Comparison of ENCODE assay signal across 8 cellular contexts in the genomic region with DNA sequence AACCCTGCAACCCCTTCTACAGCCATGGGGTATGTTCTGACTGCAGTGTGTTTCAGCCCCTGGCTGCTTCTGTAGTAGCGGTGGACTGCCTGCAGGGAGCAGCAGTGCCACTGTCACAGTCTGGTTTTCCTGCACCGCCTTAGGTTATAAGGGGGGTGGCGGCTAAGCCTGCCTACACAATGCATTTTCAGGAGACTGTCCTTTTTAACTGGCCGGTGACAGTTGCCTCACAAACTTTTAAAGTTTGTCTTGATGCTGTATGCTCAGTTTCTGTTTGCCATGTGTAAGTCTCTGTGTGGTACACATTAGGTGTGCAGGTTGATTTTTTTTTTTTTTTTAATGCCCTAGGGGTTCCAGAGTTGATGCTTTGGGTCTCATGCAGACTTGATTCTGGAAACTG. TPM values are rescaled to one million over a fixed set of nuclear protein-coding genes. Genes with fewer than 3 reads are reported as not detected.
DNase-seq lines count a peak whose midpoint lies in the region; ATAC-seq and TF ChIP-seq lines count a peak whose summit lies in the region.

No MANE protein-coding gene starts in this region.

- DNase-seq in GM10248 (ENCODE audit: extremely low spot score) (peak; percentile 82), NCI-H524 treated with DMSO at 0.1 percent for 48 hours (lab: John Stamatoyannopoulos, UW) (peak; percentile 43), ecto neural progenitor cell (ENCODE audit: low spot score) (peak; percentile 86), medulla oblongata (ENCODE audit: extremely low spot score) (peak; percentile 73)
- DNase-seq in activated CD4-positive, alpha-beta memory T cell treated with anti-CD3 and anti-CD28 coated beads, Interleukin-2, amount 10 ng/mL, durations not matched to agents 7 days and 5 days, result peak; percentile 82
- peak; percentile 30 for DNase-seq in stimulated activated CD8-positive, alpha-beta memory T cell treated with anti-CD3 and anti-CD28 coated beads, Interleukin-15, amount 100 ng/mL, for 24 hours (ENCODE audit: low read depth)

- no peak overlapping the region for H3K4me3 Mint-ChIP-seq in activated CD4-positive, alpha-beta memory T cell treated with anti-CD3 and anti-CD28 coated beads, Interleukin-2, amount 10 ng/mL, durations not matched to agents 7 days and 5 days

- ATAC-seq in HG02610 (IDR thresholded peaks at IDR 0.05; ENCODE audit: unreplicated experiment) (peak; percentile 70), GM21360 (IDR thresholded peaks at IDR 0.05; ENCODE audit: unreplicated experiment) (no peak)

- TF ChIP-seq CTCF in GM10248 (IDR thresholded peaks at IDR 0.05; ENCODE audit: control extremely low read depth, extremely low read depth, low read depth, missing control alignments), result peak; percentile 99

- no peaks in the 10 kb centered on the region for H3K27me3 Mint-ChIP-seq in activated CD4-positive, alpha-beta memory T cell treated with anti-CD3 and anti-CD28 coated beads, Interleukin-2, amount 10 ng/mL, durations not matched to agents 7 days and 5 days

- H3K9me3 Mint-ChIP-seq in activated CD4-positive, alpha-beta memory T cell treated with anti-CD3 and anti-CD28 coated beads, Interleukin-2, amount 10 ng/mL, durations not matched to agents 7 days and 5 days, result no peaks in the 10 kb centered on the region

- peaks cover 5% of the 10 kb centered on the region for H3K4me1 Mint-ChIP-seq in activated CD4-positive, alpha-beta memory T cell treated with anti-CD3 and anti-CD28 coated beads, Interleukin-2, amount 10 ng/mL, durations not matched to agents 7 days and 5 days

- no peak overlapping the region for H3K27ac Mint-ChIP-seq in activated CD4-positive, alpha-beta memory T cell treated with anti-CD3 and anti-CD28 coated beads, Interleukin-2, amount 10 ng/mL, durations not matched to agents 7 days and 5 days

- POLR2A ChIA-PET in GM10248 (lab: Yijun Ruan, JAX), result no interaction called here
- POLR2A ChIA-PET in activated CD4-positive, alpha-beta memory T cell treated with anti-CD3 and anti-CD28 coated beads, Interleukin-2, amount 10 ng/mL, durations not matched to agents 7 days and 5 days (lab: Charles Lee), result interaction anchor here (1.2 kb wide), 1 partner anchor 100 kb away, joined by 5 read pairs; no protein-coding TSS in a partner anchor

- CTCF ChIA-PET in GM10248 (lab: Yijun Ruan, JAX), result interaction anchor here (0.7 to 9.0 kb wide), 38 partner anchors 8 to 289 kb away, joined by 3 to 156 read pairs (median 4); no protein-coding TSS in a partner anchor
- CTCF ChIA-PET in activated CD4-positive, alpha-beta memory T cell treated with anti-CD3 and anti-CD28 coated beads, Interleukin-2, amount 10 ng/mL, durations not matched to agents 7 days and 5 days (lab: Charles Lee), result interaction anchor here (0.7 to 8.4 kb wide), 17 partner anchors 12 to 157 kb away, joined by 3 to 126 read pairs (median 5); no protein-coding TSS in a partner anchor

- H3K36me3 Mint-ChIP-seq in activated CD4-positive, alpha-beta memory T cell treated with anti-CD3 and anti-CD28 coated beads, Interleukin-2, amount 10 ng/mL, durations not matched to agents 7 days and 5 days (ENCODE audit: low read depth), result peaks cover 62% of the 10 kb centered on the region

RNA-seq across cellular contexts. Expression of a gene that starts 53.0 kb away (rescaled TPM):
- 10 to 100 TPM; 43.8 to 51.3 TPM for total RNA-seq in activated CD4-positive, alpha-beta memory T cell treated with anti-CD3 and anti-CD28 coated beads, Interleukin-2, amount 10 ng/mL, durations not matched to agents 7 days and 5 days

Comparison
In these comparisons a context has a peak if more than half of its experiments do, and no peak if none do; other contexts are left out.
1. DNase-seq: peak in every context shown above with its lines; median percentile 86 in ecto neural progenitor cell; 82 in GM10248; 82 in activated CD4-positive, alpha-beta memory T cell treated with anti-CD3 and anti-CD28 coated beads, Interleukin-2, amount 10 ng/mL, durations not matched to agents 7 days and 5 days; 73 in medulla oblongata; 43 in NCI-H524 treated with DMSO at 0.1 percent for 48 hours; 30 in stimulated activated CD8-positive, alpha-beta memory T cell treated with anti-CD3 and anti-CD28 coated beads, Interleukin-15, amount 100 ng/mL, for 24 hours.